8 cellular contexts compared by ENCODE assay signal in genomic region chr19:44754743-44755066, GRCh38. TPM values are rescaled to one million over a fixed set of nuclear protein-coding genes. Genes with fewer than 3 reads are reported as not detected.
DNase-seq lines count a peak whose midpoint lies in the region; ATAC-seq and TF ChIP-seq lines count a peak whose summit lies in the region.

No MANE protein-coding gene starts in this region.

- H3K4me3 ChIP-seq in liver (ENCODE audit: low read depth in 1 of 3, low read length in 3 of 3) (peak overlapping the region in 2 of 3 donors; percentile 15 to 60), thoracic aorta (peak overlapping the region; percentile 82)

- H3K27me3 ChIP-seq in liver (ENCODE audit: control insufficient read depth in 4 of 4, insufficient read depth in 4 of 4, low read length in 3 of 4) = no peaks in the 10 kb centered on the region
- H3K27me3 ChIP-seq in thoracic aorta (replicated peaks; ENCODE audit: insufficient read depth) = no peaks in the 10 kb centered on the region

- POLR2A ChIA-PET in activated CD4-positive, alpha-beta T cell treated with anti-CD3 and anti-CD28 coated beads, Interleukin-2, amount 10 ng/mL, durations not matched to agents 7 days and 5 days (lab: Charles Lee) = no interaction called here
- POLR2A ChIA-PET in activated naive CD8-positive, alpha-beta T cell treated with anti-CD3 and anti-CD28 coated beads, Interleukin-2, amount 10 ng/mL, durations not matched to agents 7 days and 5 days (lab: Charles Lee) = interaction anchor here (1.0 to 2.8 kb wide), 5 partner anchors 8 to 247 kb away, joined by 3 to 27 read pairs (median 6); no protein-coding TSS in a partner anchor

- peak overlapping the region; percentile 91 for H3K27ac Mint-ChIP-seq in activated CD4-positive, alpha-beta T cell treated with anti-CD3 and anti-CD28 coated beads, Interleukin-2, amount 10 ng/mL, durations not matched to agents 7 days and 5 days
- H3K27ac Mint-ChIP-seq in activated naive CD8-positive, alpha-beta T cell treated with anti-CD3 and anti-CD28 coated beads, Interleukin-2, amount 10 ng/mL, durations not matched to agents 7 days and 5 days = peak overlapping the region; percentile 97

- H3K4me3 Mint-ChIP-seq in activated CD4-positive, alpha-beta T cell treated with anti-CD3 and anti-CD28 coated beads, Interleukin-2, amount 10 ng/mL, durations not matched to agents 7 days and 5 days = peak overlapping the region; percentile 91
- peak overlapping the region; percentile 88 for H3K4me3 Mint-ChIP-seq in activated naive CD8-positive, alpha-beta T cell treated with anti-CD3 and anti-CD28 coated beads, Interleukin-2, amount 10 ng/mL, durations not matched to agents 7 days and 5 days

- H3K36me3 Mint-ChIP-seq in activated CD4-positive, alpha-beta T cell treated with anti-CD3 and anti-CD28 coated beads, Interleukin-2, amount 10 ng/mL, durations not matched to agents 7 days and 5 days (ENCODE audit: low read depth) = peaks cover 67% of the 10 kb centered on the region
- peaks cover 47% of the 10 kb centered on the region for H3K36me3 Mint-ChIP-seq in activated naive CD8-positive, alpha-beta T cell treated with anti-CD3 and anti-CD28 coated beads, Interleukin-2, amount 10 ng/mL, durations not matched to agents 7 days and 5 days

- no peak for DNase-seq in activated CD4-positive, alpha-beta T cell treated with anti-CD3 and anti-CD28 coated beads, Interleukin-2, amount 10 ng/mL, durations not matched to agents 7 days and 5 days
- DNase-seq in activated CD4-positive, alpha-beta T cell treated with anti-CD3 and anti-CD28 coated beads, Interleukin-2, amount 50 U/mL, for 48 hours = no peak
- DNase-seq in activated naive CD8-positive, alpha-beta T cell treated with anti-CD3 and anti-CD28 coated beads, Interleukin-2, amount 10 ng/mL, durations not matched to agents 7 days and 5 days = no peak
- DNase-seq in thoracic aorta (ENCODE audit: low spot score) = no peak
- no peak for DNase-seq in activated gamma-delta T cell treated with Interleukin-2 at 50 U/mL for 16 hours
- DNase-seq in glomerular visceral epithelial cell (ENCODE audit: extremely low spot score) = no peak

- H3K9me3 Mint-ChIP-seq in activated CD4-positive, alpha-beta T cell treated with anti-CD3 and anti-CD28 coated beads, Interleukin-2, amount 10 ng/mL, durations not matched to agents 7 days and 5 days = no peaks in the 10 kb centered on the region
- peaks cover under 1% of the 10 kb centered on the region for H3K9me3 Mint-ChIP-seq in activated naive CD8-positive, alpha-beta T cell treated with anti-CD3 and anti-CD28 coated beads, Interleukin-2, amount 10 ng/mL, durations not matched to agents 7 days and 5 days

- H3K4me1 ChIP-seq in liver (ENCODE audit: control insufficient read depth in 4 of 4, insufficient read depth in 4 of 4, low read length in 3 of 4) (peaks cover 27 to 59% (median 42%) of the 10 kb centered on the region in 4 donors), thoracic aorta (ENCODE audit: control insufficient read depth in 1 of 2, low read depth in 2 of 2) (peaks cover 56 to 82% of the 10 kb centered on the region in 2 donors)

- WGBS in liver = 13% methylated on average over 10 of the region's 10 CpGs

- peak overlapping the region in 1 of 2 donors; percentile 59 for H3K9ac ChIP-seq in liver (ENCODE audit: low read depth in 1 of 2, low read length in 2 of 2)

- peaks cover 75% of the 10 kb centered on the region for H3K4me1 Mint-ChIP-seq in activated CD4-positive, alpha-beta T cell treated with anti-CD3 and anti-CD28 coated beads, Interleukin-2, amount 10 ng/mL, durations not matched to agents 7 days and 5 days
- H3K4me1 Mint-ChIP-seq in activated naive CD8-positive, alpha-beta T cell treated with anti-CD3 and anti-CD28 coated beads, Interleukin-2, amount 10 ng/mL, durations not matched to agents 7 days and 5 days = peaks cover 56% of the 10 kb centered on the region

- CTCF ChIA-PET in activated CD4-positive, alpha-beta T cell treated with anti-CD3 and anti-CD28 coated beads, Interleukin-2, amount 10 ng/mL, durations not matched to agents 7 days and 5 days (lab: Charles Lee) = interaction anchor here (1.6 to 4.4 kb wide), 4 partner anchors 13 to 31 kb away, joined by 4 to 20 read pairs (median 14); no protein-coding TSS in a partner anchor

- ATAC-seq in activated naive CD8-positive, alpha-beta T cell treated with anti-CD3 and anti-CD28 coated beads, Interleukin-2, amount 10 ng/mL, durations not matched to agents 7 days and 5 days (ENCODE audit: low read depth) = no peak
- ATAC-seq in thoracic aorta (ENCODE audit: insufficient number of reproducible peaks, low FRiP score, low read depth) (no peak), HG03045 (IDR thresholded peaks at IDR 0.05; ENCODE audit: unreplicated experiment) (no peak)

- no peak for TF ChIP-seq CTCF in liver (IDR thresholded peaks at IDR 0.05; ENCODE audit: low read depth, low read length, missing input control)
- TF ChIP-seq CTCF in thoracic aorta (IDR thresholded peaks at IDR 0.05) = no peak

- no peak for TF ChIP-seq RAD21 in liver (IDR thresholded peaks at IDR 0.05)

- H3K36me3 ChIP-seq in liver (ENCODE audit: control insufficient read depth in 4 of 4, insufficient read depth in 3 of 4, low read depth in 1 of 4, low read length in 3 of 4) (peaks cover 20 to 40% (median 34%) of the 10 kb centered on the region in 4 donors), thoracic aorta (peaks cover 8% of the 10 kb centered on the region)

- no peaks in the 10 kb centered on the region for H3K27me3 Mint-ChIP-seq in activated CD4-positive, alpha-beta T cell treated with anti-CD3 and anti-CD28 coated beads, Interleukin-2, amount 10 ng/mL, durations not matched to agents 7 days and 5 days
- H3K27me3 Mint-ChIP-seq in activated naive CD8-positive, alpha-beta T cell treated with anti-CD3 and anti-CD28 coated beads, Interleukin-2, amount 10 ng/mL, durations not matched to agents 7 days and 5 days = no peaks in the 10 kb centered on the region

- H3K9me3 ChIP-seq in liver (ENCODE audit: control insufficient read depth in 4 of 4, low read length in 3 of 4) (no peaks in the 10 kb centered on the region), thoracic aorta (no peaks in the 10 kb centered on the region)

- H3K27ac ChIP-seq in liver (ENCODE audit: low read depth in 1 of 2, low read length in 2 of 2) = peak overlapping the region; percentile 85 to 92
- H3K27ac ChIP-seq in thoracic aorta = peak overlapping the region; percentile 88 to 92

TF ChIP-seq in liver, 16 proteins besides CTCF, POLR2A, EP300 and RAD21 (continues in another document):
- no peak for TF ChIP-seq ZBTB33 (IDR thresholded peaks at IDR 0.05)
- no peak for TF ChIP-seq FOXA1 (IDR thresholded peaks at IDR 0.05)

RNA-seq across cellular contexts. Expression of gene BCL3, which starts 6.2 kb away (rescaled TPM):
- total RNA-seq in activated CD4-positive, alpha-beta T cell treated with anti-CD3 and anti-CD28 coated beads, Interleukin-2, amount 10 ng/mL, durations not matched to agents 7 days and 5 days = 10 to 100 TPM; 38.7 to 40.2 TPM
- total RNA-seq in activated naive CD8-positive, alpha-beta T cell treated with anti-CD3 and anti-CD28 coated beads, Interleukin-2, amount 10 ng/mL, durations not matched to agents 7 days and 5 days = 10 to 100 TPM; 25.0 to 28.8 TPM
- total RNA-seq in liver = 10 to 100 TPM in 1 of 2 donors, 1 to 10 TPM in 1; 4.5 to 29.1 TPM
- 10 to 100 TPM; 10.3 to 63.6 TPM for polyA plus RNA-seq in liver
- 10 to 100 TPM; 43.1 to 77.9 TPM for total RNA-seq in thoracic aorta

RNA-seq across cellular contexts. Expression of gene CBLC, which starts 23.0 kb away (rescaled TPM):
- not detected for total RNA-seq in activated CD4-positive, alpha-beta T cell treated with anti-CD3 and anti-CD28 coated beads, Interleukin-2, amount 10 ng/mL, durations not matched to agents 7 days and 5 days
- total RNA-seq in activated naive CD8-positive, alpha-beta T cell treated with anti-CD3 and anti-CD28 coated beads, Interleukin-2, amount 10 ng/mL, durations not matched to agents 7 days and 5 days = not detected
- total RNA-seq in liver (10 to 100 TPM in 1 of 2 donors, 1 to 10 TPM in 1; 2.1 to 14.0 TPM), thoracic aorta (under 1 TPM in 1 of 2 donors, not detected in 1; 0.42 TPM)
- 1 to 10 TPM; 8.0 to 9.6 TPM for polyA plus RNA-seq in liver

RNA-seq across cellular contexts. Expression of gene BCAM, which starts 54.2 kb away (rescaled TPM):
- not detected for total RNA-seq in activated CD4-positive, alpha-beta T cell treated with anti-CD3 and anti-CD28 coated beads, Interleukin-2, amount 10 ng/mL, durations not matched to agents 7 days and 5 days
- not detected for total RNA-seq in activated naive CD8-positive, alpha-beta T cell treated with anti-CD3 and anti-CD28 coated beads, Interleukin-2, amount 10 ng/mL, durations not matched to agents 7 days and 5 days
- total RNA-seq in liver (10 to 100 TPM; 15.1 to 87.4 TPM), thoracic aorta (100 to 1,000 TPM in 1 of 2 donors, 10 to 100 TPM in 1; 77.7 to 178 TPM)
- polyA plus RNA-seq in liver = 10 to 100 TPM; 10.5 to 23.1 TPM

RNA-seq across cellular contexts. Expression of gene CEACAM16, which starts 55.8 kb away (rescaled TPM):
- total RNA-seq in activated CD4-positive, alpha-beta T cell treated with anti-CD3 and anti-CD28 coated beads, Interleukin-2, amount 10 ng/mL, durations not matched to agents 7 days and 5 days = not detected
- total RNA-seq in activated naive CD8-positive, alpha-beta T cell treated with anti-CD3 and anti-CD28 coated beads, Interleukin-2, amount 10 ng/mL, durations not matched to agents 7 days and 5 days = not detected
- total RNA-seq in liver (under 1 TPM in 1 of 2 donors, not detected in 1; 0.09 TPM), thoracic aorta (not detected)
- not detected for polyA plus RNA-seq in liver

Comparison
In these comparisons a context has a peak if more than half of its experiments do, and no peak if none do; other contexts are left out.
1. RNA of gene BCAM, which starts 54.2 kb away (total RNA-seq): 77.7 to 178 TPM in thoracic aorta and 15.1 to 87.4 TPM in liver; not detected in activated naive CD8-positive, alpha-beta T cell treated with anti-CD3 and anti-CD28 coated beads, Interleukin-2, amount 10 ng/mL, durations not matched to agents 7 days and 5 days and not detected in activated CD4-positive, alpha-beta T cell treated with anti-CD3 and anti-CD28 coated beads, Interleukin-2, amount 10 ng/mL, durations not matched to agents 7 days and 5 days; every median in the first group is over 10 times any median in the second.